In genomic region chr7:50660830-50661175, GRCh38 we compare ENCODE assay signal across 16 cellular contexts.
DNase-seq lines count a peak whose midpoint lies in the region; ATAC-seq lines count a peak whose summit lies in the region.
"Had no signal": no experiment of that assay in that cellular context is flagged by ENCODE, and none has a peak within 500 bp of the region (broad histone marks: within the 10 kb centered on the region; RNA-seq: fewer than 3 reads in every experiment).

No MANE protein-coding gene starts in this region.

- intact Hi-C loops in activated T-helper 2 cell treated with anti-CD3 and anti-CD28 coated beads, Interferon-gamma antibody, Interleukin-2, Interleukin-4, amounts not matched to agents 10 μg/mL and 5 μg/mL and 100 μg/mL, durations not matched to agents 14 hours and 24 hours and 36 hours (cut with micrococcal nuclease), result loop anchor here (2.0 to 10.0 kb wide), 8 partner anchors 64 to 569 kb away; partner anchors contain the start of gene ZPBP

- no peaks in the 10 kb centered on the region for H3K27me3 Mint-ChIP-seq in activated CD4-positive, alpha-beta T cell treated with anti-CD3 and anti-CD28 coated beads, Interleukin-2, amount 10 ng/mL, durations not matched to agents 7 days and 5 days
- no peaks in the 10 kb centered on the region for H3K27me3 Mint-ChIP-seq in CD4-positive, CD25-positive, alpha-beta regulatory T cell
- no peaks in the 10 kb centered on the region for H3K27me3 Mint-ChIP-seq in activated T-helper 2 cell treated with anti-CD3 and anti-CD28 coated beads, Interferon-gamma antibody, Interleukin-2, Interleukin-4, amounts not matched to agents 10 μg/mL and 5 μg/mL and 100 μg/mL, durations not matched to agents 14 hours and 24 hours and 36 hours (ENCODE audit: low read depth)
- H3K27me3 Mint-ChIP-seq in natural killer cell treated with Interleukin-12 subunit alpha and Interleukin-12 subunit beta and Interleukin-15 and Interleukin-18, amount 100 ng/mL, for 72 hours, result no peaks in the 10 kb centered on the region
- H3K27me3 Mint-ChIP-seq: progenitor cell of endocrine pancreas had no signal

- CTCF ChIA-PET in activated CD4-positive, alpha-beta T cell treated with anti-CD3 and anti-CD28 coated beads, Interleukin-2, amount 10 ng/mL, durations not matched to agents 7 days and 5 days (lab: Charles Lee), result interaction anchor here (0.9 to 2.2 kb wide), 5 partner anchors 13 to 568 kb away, joined by 3 to 5 read pairs (median 4); no protein-coding TSS in a partner anchor

- H3K36me3 ChIP-seq in CD4-positive, CD25-positive, alpha-beta regulatory T cell (ENCODE audit: control insufficient read depth, insufficient read depth, low read length), result no peaks in the 10 kb centered on the region
- H3K36me3 ChIP-seq in HAP-1 (replicated peaks), result peaks cover 3% of the 10 kb centered on the region; the same call in 1 of the 2 replicates

- H3K27ac Mint-ChIP-seq in activated CD4-positive, alpha-beta T cell treated with anti-CD3 and anti-CD28 coated beads, Interleukin-2, amount 10 ng/mL, durations not matched to agents 7 days and 5 days, result peak overlapping the region; percentile 92
- peak overlapping the region in 2 of 3 donors; percentile 52 to 91 for H3K27ac Mint-ChIP-seq in CD4-positive, CD25-positive, alpha-beta regulatory T cell
- H3K27ac Mint-ChIP-seq in activated T-helper 2 cell treated with anti-CD3 and anti-CD28 coated beads, Interferon-gamma antibody, Interleukin-2, Interleukin-4, amounts not matched to agents 10 μg/mL and 5 μg/mL and 100 μg/mL, durations not matched to agents 14 hours and 24 hours and 36 hours, result peak overlapping the region; percentile 13
- peak overlapping the region; percentile 79 to 88 for H3K27ac Mint-ChIP-seq in natural killer cell treated with Interleukin-12 subunit alpha and Interleukin-12 subunit beta and Interleukin-15 and Interleukin-18, amount 100 ng/mL, for 72 hours
- H3K27ac Mint-ChIP-seq: progenitor cell of endocrine pancreas had no signal

- in situ Hi-C loops in HAP-1 (cut with MboI; ENCODE audit: low sequenced_read_pairs), result no loop called here

- H3K4me3 Mint-ChIP-seq in activated CD4-positive, alpha-beta T cell treated with anti-CD3 and anti-CD28 coated beads, Interleukin-2, amount 10 ng/mL, durations not matched to agents 7 days and 5 days, result peak overlapping the region; percentile 21
- peak overlapping the region in 3 of 4 donors; percentile 68 to 86 (median 75) for H3K4me3 Mint-ChIP-seq in CD4-positive, CD25-positive, alpha-beta regulatory T cell
- H3K4me3 Mint-ChIP-seq in activated T-helper 2 cell treated with anti-CD3 and anti-CD28 coated beads, Interferon-gamma antibody, Interleukin-2, Interleukin-4, amounts not matched to agents 10 μg/mL and 5 μg/mL and 100 μg/mL, durations not matched to agents 14 hours and 24 hours and 36 hours (ENCODE audit: low read depth), result peak overlapping the region; percentile 1
- peak overlapping the region; percentile 88 for H3K4me3 Mint-ChIP-seq in natural killer cell treated with Interleukin-12 subunit alpha and Interleukin-12 subunit beta and Interleukin-15 and Interleukin-18, amount 100 ng/mL, for 72 hours

- peaks cover 66% of the 10 kb centered on the region for H3K4me1 Mint-ChIP-seq in activated CD4-positive, alpha-beta T cell treated with anti-CD3 and anti-CD28 coated beads, Interleukin-2, amount 10 ng/mL, durations not matched to agents 7 days and 5 days
- H3K4me1 Mint-ChIP-seq in CD4-positive, CD25-positive, alpha-beta regulatory T cell, result peaks cover 10 to 60% (median 37%) of the 10 kb centered on the region in 4 donors
- peaks cover 62% of the 10 kb centered on the region for H3K4me1 Mint-ChIP-seq in activated T-helper 2 cell treated with anti-CD3 and anti-CD28 coated beads, Interferon-gamma antibody, Interleukin-2, Interleukin-4, amounts not matched to agents 10 μg/mL and 5 μg/mL and 100 μg/mL, durations not matched to agents 14 hours and 24 hours and 36 hours (ENCODE audit: low read depth)
- peaks cover 45 to 55% of the 10 kb centered on the region in 2 donors for H3K4me1 Mint-ChIP-seq in natural killer cell treated with Interleukin-12 subunit alpha and Interleukin-12 subunit beta and Interleukin-15 and Interleukin-18, amount 100 ng/mL, for 72 hours (ENCODE audit: low read depth in 2 of 2)

- H3K36me3 Mint-ChIP-seq in activated CD4-positive, alpha-beta T cell treated with anti-CD3 and anti-CD28 coated beads, Interleukin-2, amount 10 ng/mL, durations not matched to agents 7 days and 5 days (ENCODE audit: low read depth), result peaks cover 2% of the 10 kb centered on the region
- H3K36me3 Mint-ChIP-seq in CD4-positive, CD25-positive, alpha-beta regulatory T cell, result no peaks in the 10 kb centered on the region
- no peaks in the 10 kb centered on the region for H3K36me3 Mint-ChIP-seq in activated T-helper 2 cell treated with anti-CD3 and anti-CD28 coated beads, Interferon-gamma antibody, Interleukin-2, Interleukin-4, amounts not matched to agents 10 μg/mL and 5 μg/mL and 100 μg/mL, durations not matched to agents 14 hours and 24 hours and 36 hours (ENCODE audit: low read depth)
- no peaks in the 10 kb centered on the region for H3K36me3 Mint-ChIP-seq in natural killer cell treated with Interleukin-12 subunit alpha and Interleukin-12 subunit beta and Interleukin-15 and Interleukin-18, amount 100 ng/mL, for 72 hours

- H3K4me1 ChIP-seq in CD4-positive, CD25-positive, alpha-beta regulatory T cell (ENCODE audit: control insufficient read depth, insufficient read depth, low read length, poor library complexity, severe bottlenecking), result peaks cover 53% of the 10 kb centered on the region
- no peaks in the 10 kb centered on the region for H3K4me1 ChIP-seq in HAP-1

- no peak for DNase-seq in activated CD4-positive, alpha-beta T cell treated with anti-CD3 and anti-CD28 coated beads, Interleukin-2, amount 10 ng/mL, durations not matched to agents 7 days and 5 days
- no peak for DNase-seq in activated CD4-positive, alpha-beta T cell treated with anti-CD3 and anti-CD28 coated beads for 4 hours
- no peak for DNase-seq in CD4-positive, CD25-positive, alpha-beta regulatory T cell
- no peak for DNase-seq in activated T-helper 2 cell treated with anti-CD3 and anti-CD28 coated beads, Interferon-gamma antibody, Interleukin-2, Interleukin-4, amounts not matched to agents 10 μg/mL and 5 μg/mL and 100 μg/mL, durations not matched to agents 14 hours and 24 hours and 36 hours (ENCODE audit: low spot score)
- no peak for DNase-seq in natural killer cell treated with Interleukin-12 subunit alpha and Interleukin-12 subunit beta and Interleukin-15 and Interleukin-18, amount 100 ng/mL, for 72 hours (ENCODE audit: low spot score)
- DNase-seq in NCI-H2227 (lab: John Stamatoyannopoulos, UW; ENCODE audit: unreplicated experiment), result no peak
- no peak for DNase-seq in HAP-1 (ENCODE audit: low spot score in 2 of 2)
- DNase-seq in AML-193 (lab: John Stamatoyannopoulos, UW), result no peak
- DNase-seq: DMS53, glutamatergic neuron, NCI-H1417 treated with DMSO at 0.1 percent for 48 hours, NCI-H2171, small intestine had no signal

- no peaks in the 10 kb centered on the region for H3K9me3 Mint-ChIP-seq in activated CD4-positive, alpha-beta T cell treated with anti-CD3 and anti-CD28 coated beads, Interleukin-2, amount 10 ng/mL, durations not matched to agents 7 days and 5 days
- H3K9me3 Mint-ChIP-seq in CD4-positive, CD25-positive, alpha-beta regulatory T cell, result peaks cover 0 to 1% (median 0%) of the 10 kb centered on the region in 7 donors
- H3K9me3 Mint-ChIP-seq in activated T-helper 2 cell treated with anti-CD3 and anti-CD28 coated beads, Interferon-gamma antibody, Interleukin-2, Interleukin-4, amounts not matched to agents 10 μg/mL and 5 μg/mL and 100 μg/mL, durations not matched to agents 14 hours and 24 hours and 36 hours, result no peaks in the 10 kb centered on the region
- H3K9me3 Mint-ChIP-seq in natural killer cell treated with Interleukin-12 subunit alpha and Interleukin-12 subunit beta and Interleukin-15 and Interleukin-18, amount 100 ng/mL, for 72 hours, result no peaks in the 10 kb centered on the region

- POLR2A ChIA-PET in activated CD4-positive, alpha-beta T cell treated with anti-CD3 and anti-CD28 coated beads, Interleukin-2, amount 10 ng/mL, durations not matched to agents 7 days and 5 days (lab: Charles Lee), result interaction anchor here (0.7 kb wide), 1 partner anchor 46 kb away, joined by 5 read pairs; no protein-coding TSS in a partner anchor

- no peaks in the 10 kb centered on the region for H3K27me3 ChIP-seq in CD4-positive, CD25-positive, alpha-beta regulatory T cell (ENCODE audit: control insufficient read depth, insufficient read depth, low read length)
- H3K27me3 ChIP-seq in HAP-1 (ENCODE audit: low read depth), result no peaks in the 10 kb centered on the region

- no peak overlapping the region for H3K27ac ChIP-seq in CD4-positive, CD25-positive, alpha-beta regulatory T cell (ENCODE audit: insufficient read depth, low read length, poor library complexity, severe bottlenecking)
- H3K27ac ChIP-seq: A549 had no signal

- H3K9me3 ChIP-seq in CD4-positive, CD25-positive, alpha-beta regulatory T cell (ENCODE audit: control insufficient read depth in 2 of 2, low read length in 2 of 2), result no peaks in the 10 kb centered on the region
- no peaks in the 10 kb centered on the region for H3K9me3 ChIP-seq in HAP-1
- H3K9me3 ChIP-seq: A549 had no signal

- H3K4me3 ChIP-seq in CD4-positive, CD25-positive, alpha-beta regulatory T cell (ENCODE audit: low read depth, low read length), result peak overlapping the region; percentile 48
- H3K4me3 ChIP-seq in HAP-1, result no peak overlapping the region
- H3K4me3 ChIP-seq: A549, lung had no signal

- ATAC-seq in CD4-positive, CD25-positive, alpha-beta regulatory T cell (ENCODE audit: low read depth in 2 of 2), result no peak
- no peak for ATAC-seq in natural killer cell treated with Interleukin-12 subunit alpha and Interleukin-12 subunit beta and Interleukin-15 and Interleukin-18, amount 100 ng/mL, for 72 hours
- ATAC-seq: A549 had no signal

Comparison
In these comparisons a context has a peak if more than half of its experiments do, and no peak if none do; other contexts are left out.
1. H3K27ac Mint-ChIP-seq: peak in every context shown above with its lines; median percentile 92 in activated CD4-positive, alpha-beta T cell treated with anti-CD3 and anti-CD28 coated beads, Interleukin-2, amount 10 ng/mL, durations not matched to agents 7 days and 5 days; 84 in natural killer cell treated with Interleukin-12 subunit alpha and Interleukin-12 subunit beta and Interleukin-15 and Interleukin-18, amount 100 ng/mL, for 72 hours; 72 in CD4-positive, CD25-positive, alpha-beta regulatory T cell; 13 in activated T-helper 2 cell treated with anti-CD3 and anti-CD28 coated beads, Interferon-gamma antibody, Interleukin-2, Interleukin-4, amounts not matched to agents 10 μg/mL and 5 μg/mL and 100 μg/mL, durations not matched to agents 14 hours and 24 hours and 36 hours.
2. H3K4me3 Mint-ChIP-seq: peak in every context shown above with its lines; median percentile 88 in natural killer cell treated with Interleukin-12 subunit alpha and Interleukin-12 subunit beta and Interleukin-15 and Interleukin-18, amount 100 ng/mL, for 72 hours; 75 in CD4-positive, CD25-positive, alpha-beta regulatory T cell; 21 in activated CD4-positive, alpha-beta T cell treated with anti-CD3 and anti-CD28 coated beads, Interleukin-2, amount 10 ng/mL, durations not matched to agents 7 days and 5 days; 1 in activated T-helper 2 cell treated with anti-CD3 and anti-CD28 coated beads, Interferon-gamma antibody, Interleukin-2, Interleukin-4, amounts not matched to agents 10 μg/mL and 5 μg/mL and 100 μg/mL, durations not matched to agents 14 hours and 24 hours and 36 hours.